Comparison of ENCODE assay signal across 24 cellular contexts in genomic region chr4:150136036-150136435, GRCh38. TPM values are rescaled to one million over a fixed set of nuclear protein-coding genes. Genes with fewer than 3 reads are reported as not detected.
DNase-seq lines count a peak whose midpoint lies in the region; ATAC-seq, FAIRE-seq and TF ChIP-seq lines count a peak whose summit lies in the region.
"Had no signal": no experiment of that assay in that cellular context is flagged by ENCODE, and none has a peak within 500 bp of the region (broad histone marks: within the 10 kb centered on the region; RNA-seq: fewer than 3 reads in every experiment).

No MANE protein-coding gene starts in this region.

- no peak for TF ChIP-seq CTCF in A549 (IDR thresholded peaks at IDR 0.05)
- TF ChIP-seq CTCF in astrocyte (IDR thresholded peaks at IDR 0.05; ENCODE audit: insufficient read depth, low read depth, low read length), result no peak

- H3K4me2 ChIP-seq in A549, result peak overlapping the region; percentile 35
- peak overlapping the region; percentile 55 for H3K4me2 ChIP-seq in astrocyte (ENCODE audit: low read length)

- no peaks in the 10 kb centered on the region for H3K36me3 ChIP-seq in astrocyte (ENCODE audit: insufficient read depth, low read length)
- H3K36me3 ChIP-seq: adrenal gland, lower lobe of right lung, thoracic aorta had no signal

- WGBS in A549 (ENCODE audit: missing lambda C conversion rate), result 60% methylated on average over 3 of the region's 3 CpGs

- H3K9me3 ChIP-seq in A549, result no peaks in the 10 kb centered on the region
- H3K9me3 ChIP-seq in astrocyte (ENCODE audit: insufficient read depth, low read depth, low read length), result no peaks in the 10 kb centered on the region
- H3K9me3 ChIP-seq: adrenal gland, lower lobe of right lung, thoracic aorta had no signal

- POLR2A ChIA-PET in A549 (lab: Yijun Ruan, JAX), result no interaction called here

- no peak overlapping the region for H3K4me3 Mint-ChIP-seq in astrocyte (ENCODE audit: unreplicated experiment)
- H3K4me3 Mint-ChIP-seq: stimulated activated memory B cell treated with anti-CD40 and anti-IgM and Interleukin-4, amounts not matched to agents 10 μg/mL and 1 μg/mL and 100 μg/mL, for 72 hours had no signal

- ATAC-seq in A549 (no peak), HG03196 (IDR thresholded peaks at IDR 0.05; ENCODE audit: unreplicated experiment) (no peak)
- ATAC-seq: lower lobe of right lung; stimulated activated memory B cell treated with anti-CD40 and anti-IgM and Interleukin-4, amounts not matched to agents 10 μg/mL and 1 μg/mL and 100 μg/mL, for 72 hours had no signal

- peak overlapping the region; percentile 54 for H3K27ac Mint-ChIP-seq in astrocyte (ENCODE audit: unreplicated experiment)
- H3K27ac Mint-ChIP-seq: stimulated activated memory B cell treated with anti-CD40 and anti-IgM and Interleukin-4, amounts not matched to agents 10 μg/mL and 1 μg/mL and 100 μg/mL, for 72 hours had no signal

- no peak overlapping the region for H3K9ac ChIP-seq in astrocyte (ENCODE audit: low read length)

- no peaks in the 10 kb centered on the region for H3K27me3 Mint-ChIP-seq in astrocyte (ENCODE audit: low read depth, unreplicated experiment)
- H3K27me3 Mint-ChIP-seq: stimulated activated memory B cell treated with anti-CD40 and anti-IgM and Interleukin-4, amounts not matched to agents 10 μg/mL and 1 μg/mL and 100 μg/mL, for 72 hours had no signal

- H3K9me3 Mint-ChIP-seq in astrocyte (ENCODE audit: unreplicated experiment), result no peaks in the 10 kb centered on the region
- H3K9me3 Mint-ChIP-seq: stimulated activated memory B cell treated with anti-CD40 and anti-IgM and Interleukin-4, amounts not matched to agents 10 μg/mL and 1 μg/mL and 100 μg/mL, for 72 hours had no signal

- no peaks in the 10 kb centered on the region for H4K20me1 ChIP-seq in astrocyte (ENCODE audit: insufficient read depth, low read length)

- H3K27ac ChIP-seq in A549 (peak overlapping the region in 1 of 2 experiments; percentile 20; a peak in 3 of 6 replicates), astrocyte (ENCODE audit: low read depth, low read length) (peak overlapping the region; percentile 57)
- H3K27ac ChIP-seq: adrenal gland, lower lobe of right lung, skin epidermis, thoracic aorta had no signal

- no peak for DNase-seq in A549 (ENCODE audit: low read depth in 1 of 2, low spot score in 1 of 2)
- DNase-seq in HTR-8/SVneo (ENCODE audit: insufficient read length, low spot score), result peak; percentile 64
- DNase-seq in astrocyte (ENCODE audit: low read depth), result peak; percentile 69
- peak; percentile 59 for DNase-seq in iris pigment epithelial cell (ENCODE audit: low read depth)
- DNase-seq in hypothalamus (lab: John Stamatoyannopoulos, UW), result no peak
- no peak for DNase-seq in iPS-NIHi7 (ENCODE audit: extremely low spot score)
- no peak for DNase-seq in cerebellar cortex (ENCODE audit: low spot score)
- DNase-seq: 8988T; activated CD4-positive, CD25-positive, alpha-beta regulatory T cell; activated T-cell treated with anti-CD3 and anti-CD28 coated beads, Interleukin-2, amount 50 U/mL, for 1 hour; adrenal gland; COR-L47; foreskin fibroblast; hippocampal formation; islet precursor cell; lower lobe of right lung; NCI-H2107; NCI-H510A treated with DMSO at 0.1 percent for 48 hours; NK-92 treated with Interleukin-12 subunit alpha and Interleukin-12 subunit beta, amount 100 ng/mL, for 24 hours had no signal

- H3K36me3 Mint-ChIP-seq in astrocyte (ENCODE audit: low read depth, unreplicated experiment), result peaks cover 2% of the 10 kb centered on the region
- H3K36me3 Mint-ChIP-seq: stimulated activated memory B cell treated with anti-CD40 and anti-IgM and Interleukin-4, amounts not matched to agents 10 μg/mL and 1 μg/mL and 100 μg/mL, for 72 hours had no signal

- no peaks in the 10 kb centered on the region for H3K27me3 ChIP-seq in astrocyte (ENCODE audit: insufficient read depth, low read length)
- H3K27me3 ChIP-seq: adrenal gland had no signal

- TF ChIP-seq RAD21 in A549 (conservative IDR thresholded peaks at IDR 0.05 in 1 of 2, IDR thresholded peaks at IDR 0.05 in 1 of 2), result no peak

- H3K4me1 ChIP-seq in A549 (peaks cover 88% of the 10 kb centered on the region), astrocyte (ENCODE audit: insufficient read depth, low read length) (peaks cover 28% of the 10 kb centered on the region)
- H3K4me1 ChIP-seq: lower lobe of right lung had no signal

- CTCF ChIA-PET in A549 (lab: Yijun Ruan, JAX), result interaction anchor here (1.6 kb wide), 1 partner anchor 73 kb away, joined by 4 read pairs; no protein-coding TSS in a partner anchor

- FAIRE-seq in A549 (lab: Jason Lieb, UNC) (no peak), HTR-8/SVneo (lab: Jason Lieb, UNC) (no peak), astrocyte (lab: Jason Lieb, UNC) (peak; percentile 94)
- FAIRE-seq: GM19239 had no signal

- no peak for TF ChIP-seq POLR2A in A549 (IDR thresholded peaks at IDR 0.05; ENCODE audit: low read length)

- H3K4me1 Mint-ChIP-seq in astrocyte (ENCODE audit: low read depth, unreplicated experiment), result peaks cover 18% of the 10 kb centered on the region

- no peak for TF ChIP-seq EP300 in A549 (IDR thresholded peaks at IDR 0.05)

- H3K79me2 ChIP-seq in astrocyte (ENCODE audit: insufficient read depth, low read length), result no peaks in the 10 kb centered on the region

- no peak overlapping the region for H3K4me3 ChIP-seq in A549
- H3K4me3 ChIP-seq in astrocyte (ENCODE audit: insufficient read depth, low read depth, low read length), result peak overlapping the region; percentile 3
- H3K4me3 ChIP-seq: adrenal gland, lower lobe of right lung, skin epidermis, thoracic aorta had no signal

- no peak overlapping the region for H2AFZ ChIP-seq in astrocyte (ENCODE audit: low read depth, low read length)

TF ChIP-seq in A549, 52 proteins besides CTCF, POLR2A, EP300 and RAD21:
- TF ChIP-seq PBX3 (IDR thresholded peaks at IDR 0.05), result no peak
- TF ChIP-seq MAX (IDR thresholded peaks at IDR 0.05), result no peak
- TF ChIP-seq MYC (IDR thresholded peaks at IDR 0.05; ENCODE audit: borderline replicate concordance, low read length), result no peak
- no peak for TF ChIP-seq HMGXB4 (CRISPR knock-in tag; IDR thresholded peaks at IDR 0.05; ENCODE audit: borderline replicate concordance)
- TF ChIP-seq GATA3 (IDR thresholded peaks at IDR 0.05; ENCODE audit: borderline replicate concordance), result no peak
- TF ChIP-seq CHD2 (IDR thresholded peaks at IDR 0.05; ENCODE audit: low read length, partially characterized antibody), result no peak
TF ChIP-seq in A549: peak in this region for 0.

RNA-seq across cellular contexts. Expression of gene DCLK2, which starts 57.8 kb away (rescaled TPM):
- 8.1 and 8.2 TPM in 2 replicates for polyA plus RNA-seq in A549 (2011; rRNA removed)
- polyA plus RNA-seq in A549 (2012; cell fraction: cytosol; rRNA removed), result 5.2 and 6.8 TPM in 2 replicates
- polyA plus RNA-seq in A549 (2012; cell fraction: nucleus; rRNA removed), result 12.1 and 14.2 TPM in 2 replicates
- polyA plus RNA-seq in A549 (2017; fragmentation: RNase III; extraction: RNeasy Plus Mini Kit Qiagen cat#74134 plus additional on column Dnase treatment), result 10.3 to 13.0 TPM (median 11.6 TPM) in 3 replicates
- 10.2 and 14.9 TPM in 2 replicates for polyA minus RNA-seq in A549 (2011; rRNA and poly(A)+ RNA removed)
- 6.2 and 6.9 TPM in 2 replicates for total RNA-seq in astrocyte

Comparison
In these comparisons a context has a peak if more than half of its experiments do, and no peak if none do; other contexts are left out.
1. DNase-seq: peak in HTR-8/SVneo (single experiment), astrocyte (single experiment) and iris pigment epithelial cell (single experiment); none in A549 (0 of 2), hypothalamus (0 of 51), iPS-NIHi7 (single experiment) and cerebellar cortex (single experiment).